In the genomic region with DNA sequence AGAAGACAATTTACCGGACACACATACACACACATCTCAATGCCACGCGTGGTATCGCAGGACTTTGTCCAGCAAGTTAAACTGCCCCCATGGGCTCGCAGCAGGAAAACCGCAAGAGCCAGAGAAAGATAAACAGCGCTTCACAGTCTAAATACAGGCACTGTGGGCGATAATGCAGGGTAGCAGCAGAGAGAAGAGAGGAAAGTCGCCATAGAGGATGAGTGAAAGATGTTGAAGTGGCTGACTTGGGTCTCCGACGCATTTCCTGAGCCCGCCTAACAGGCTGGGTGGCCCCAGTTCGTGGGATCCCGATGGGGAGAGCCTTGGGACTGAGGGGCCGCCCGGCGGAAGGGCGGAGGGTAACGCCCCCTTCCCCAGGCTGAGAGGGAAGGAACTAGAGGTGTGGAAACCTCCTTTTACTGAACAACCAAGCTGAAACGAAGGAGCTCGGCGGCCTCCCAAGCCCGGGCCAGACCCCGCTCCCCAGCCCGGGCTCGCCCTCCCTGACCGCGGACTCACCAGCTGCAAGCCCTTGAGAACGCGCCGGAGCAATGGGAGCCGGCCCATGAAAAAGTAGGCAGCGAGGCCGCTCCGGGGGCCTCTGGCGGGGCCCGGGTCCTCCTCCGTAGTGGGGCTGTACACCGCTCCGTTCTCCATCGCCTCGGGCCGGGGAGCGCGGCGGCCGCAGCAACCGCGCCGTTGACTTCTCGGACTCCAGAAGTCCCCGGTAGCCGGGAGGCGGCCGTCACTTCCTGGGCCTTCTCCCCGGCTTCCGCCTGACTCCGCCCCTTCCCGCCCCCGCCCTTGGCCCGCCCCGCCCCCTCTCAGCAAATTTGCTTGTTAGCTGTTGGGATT, we compare ENCODE assay signal across 8 cellular contexts. TPM values are rescaled to one million over a fixed set of nuclear protein-coding genes. Genes with fewer than 3 reads are reported as not detected.
A peak's percentile ranks its signal among the peaks of the same experiment; 100 is the strongest.
DNase-seq lines count a peak whose midpoint lies in the region; ATAC-seq and TF ChIP-seq lines count a peak whose summit lies in the region.

A gene with protein sequence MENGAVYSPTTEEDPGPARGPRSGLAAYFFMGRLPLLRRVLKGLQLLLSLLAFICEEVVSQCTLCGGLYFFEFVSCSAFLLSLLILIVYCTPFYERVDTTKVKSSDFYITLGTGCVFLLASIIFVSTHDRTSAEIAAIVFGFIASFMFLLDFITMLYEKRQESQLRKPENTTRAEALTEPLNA (minus strand): TSS at position 764 of the 855 bp plus-strand sequence. CDS start 107 bp downstream, at position 657.

- H3K36me3 Mint-ChIP-seq in activated T-helper 17 cell treated with anti-CD3 and anti-CD28 coated beads, Interleukin-2, amount 50 U/mL, for 72 hours (ENCODE audit: low read depth): peaks cover 46% of the 10 kb centered on the region
- no peaks in the 10 kb centered on the region for H3K36me3 Mint-ChIP-seq in natural killer cell
- H3K36me3 Mint-ChIP-seq in stimulated activated naive B cell treated with anti-CD40 and anti-IgM and Interleukin-4, amounts not matched to agents 10 μg/mL and 1 μg/mL and 100 μg/mL, for 72 hours: peaks cover 20 to 25% of the 10 kb centered on the region in 2 donors

- peaks cover 24% of the 10 kb centered on the region for H3K4me1 Mint-ChIP-seq in activated T-helper 17 cell treated with anti-CD3 and anti-CD28 coated beads, Interleukin-2, amount 50 U/mL, for 72 hours
- peaks cover 29 to 34% of the 10 kb centered on the region in 2 donors for H3K4me1 Mint-ChIP-seq in natural killer cell
- peaks cover 12 to 42% of the 10 kb centered on the region in 2 donors for H3K4me1 Mint-ChIP-seq in stimulated activated naive B cell treated with anti-CD40 and anti-IgM and Interleukin-4, amounts not matched to agents 10 μg/mL and 1 μg/mL and 100 μg/mL, for 72 hours

- peak within 1 kb of the TSS; percentile 86 for H3K27ac Mint-ChIP-seq in activated T-helper 17 cell treated with anti-CD3 and anti-CD28 coated beads, Interleukin-2, amount 50 U/mL, for 72 hours
- H3K27ac Mint-ChIP-seq in natural killer cell: peak within 1 kb of the TSS; percentile 84 to 92
- peak within 1 kb of the TSS; percentile 96 for H3K27ac Mint-ChIP-seq in stimulated activated naive B cell treated with anti-CD40 and anti-IgM and Interleukin-4, amounts not matched to agents 10 μg/mL and 1 μg/mL and 100 μg/mL, for 72 hours

- peak; percentile 67 for ATAC-seq in GM21381 (IDR thresholded peaks at IDR 0.05; ENCODE audit: unreplicated experiment)
- ATAC-seq in activated T-helper 17 cell treated with anti-CD3 and anti-CD28 coated beads, Interleukin-2, amount 50 U/mL, for 72 hours (replicated peaks): peak; percentile 85
- peak; percentile 87 to 92 (median 89) for ATAC-seq in natural killer cell
- peak; percentile 74 to 79 for ATAC-seq in stimulated activated naive B cell treated with anti-CD40 and anti-IgM and Interleukin-4, amounts not matched to agents 10 μg/mL and 1 μg/mL and 100 μg/mL, for 72 hours (replicated peaks)

- intact Hi-C loops in natural killer cell (cut with micrococcal nuclease): loop anchor here (1.0 to 2.0 kb wide), 2 partner anchors 68 to 183 kb away; a partner anchor contains a TSS

- H3K4me3 Mint-ChIP-seq in activated T-helper 17 cell treated with anti-CD3 and anti-CD28 coated beads, Interleukin-2, amount 50 U/mL, for 72 hours: peak within 1 kb of the TSS; percentile 100
- H3K4me3 Mint-ChIP-seq in natural killer cell: peak within 1 kb of the TSS; percentile 90
- peak within 1 kb of the TSS; percentile 97 for H3K4me3 Mint-ChIP-seq in stimulated activated naive B cell treated with anti-CD40 and anti-IgM and Interleukin-4, amounts not matched to agents 10 μg/mL and 1 μg/mL and 100 μg/mL, for 72 hours

- H3K27me3 Mint-ChIP-seq in activated T-helper 17 cell treated with anti-CD3 and anti-CD28 coated beads, Interleukin-2, amount 50 U/mL, for 72 hours: no peaks in the 10 kb centered on the region
- H3K27me3 Mint-ChIP-seq in natural killer cell (ENCODE audit: low read depth in 2 of 2): no peaks in the 10 kb centered on the region
- no peaks in the 10 kb centered on the region for H3K27me3 Mint-ChIP-seq in stimulated activated naive B cell treated with anti-CD40 and anti-IgM and Interleukin-4, amounts not matched to agents 10 μg/mL and 1 μg/mL and 100 μg/mL, for 72 hours

- no peaks in the 10 kb centered on the region for H3K9me3 Mint-ChIP-seq in activated T-helper 17 cell treated with anti-CD3 and anti-CD28 coated beads, Interleukin-2, amount 50 U/mL, for 72 hours
- no peaks in the 10 kb centered on the region for H3K9me3 Mint-ChIP-seq in natural killer cell
- no peaks in the 10 kb centered on the region for H3K9me3 Mint-ChIP-seq in stimulated activated naive B cell treated with anti-CD40 and anti-IgM and Interleukin-4, amounts not matched to agents 10 μg/mL and 1 μg/mL and 100 μg/mL, for 72 hours

- TF ChIP-seq CTCF in fibroblast of mammary gland (conservative IDR thresholded peaks at IDR 0.05; ENCODE audit: control insufficient read depth, insufficient read depth, low read depth, low read length) (no peak), natural killer cell (IDR thresholded peaks at IDR 0.05) (no peak)

- peak within 1 kb of the TSS; percentile 83 for H3K4me3 ChIP-seq in fibroblast of mammary gland (ENCODE audit: control insufficient read depth, low read depth, low read length)

- DNase-seq in DMS153 (lab: John Stamatoyannopoulos, UW) (peak; percentile 34), HUDEP-2 (lab: John Stamatoyannopoulos, UW; ENCODE audit: unreplicated experiment in 76 of 76) (peak in 71 of 76 experiments; percentile 6 to 85 (median 67)), RPMI8226 (peak; percentile 85), fibroblast of mammary gland (ENCODE audit: low read depth) (peak; percentile 72), natural killer cell (peak; percentile 70)
- DNase-seq in stimulated activated naive B cell treated with anti-CD40 and anti-IgM and Interleukin-4, amounts not matched to agents 10 μg/mL and 1 μg/mL and 100 μg/mL, for 72 hours: peak; percentile 69

RNA-seq across cellular contexts. Expression of the gene that starts here (rescaled TPM):
- 100 to 1,000 TPM; 101 to 124 TPM for total RNA-seq in activated T-helper 17 cell treated with anti-CD3 and anti-CD28 coated beads, Interleukin-2, amount 50 U/mL, for 72 hours
- 10 to 100 TPM; 57.4 to 63.6 (median 59.5) TPM for total RNA-seq in natural killer cell

Comparison
In these comparisons a context has a peak if more than half of its experiments do, and no peak if none do; other contexts are left out.
1. Peak in every context shown above with its lines: DNase-seq, ATAC-seq and H3K4me3 ChIP-seq.
2. DNase-seq: peak in every context shown above with its lines; median percentile 85 in RPMI8226; 72 in fibroblast of mammary gland; 70 in natural killer cell; 69 in stimulated activated naive B cell treated with anti-CD40 and anti-IgM and Interleukin-4, amounts not matched to agents 10 μg/mL and 1 μg/mL and 100 μg/mL, for 72 hours; 67 in HUDEP-2; 34 in DMS153.